25 cellular contexts compared by ENCODE assay signal in genomic region chr21:29601072-29601471, GRCh38.
"Had no signal": no experiment of that assay in that cellular context is flagged by ENCODE, and none has a peak within 500 bp of the region (broad histone marks: within the 10 kb centered on the region; RNA-seq: fewer than 3 reads in every experiment).

No MANE protein-coding gene starts in this region.

- DNase-seq: activated CD4-positive, alpha-beta memory T cell treated with anti-CD3 and anti-CD28 coated beads, Interleukin-2, amount 10 ng/mL, durations not matched to agents 7 days and 5 days; activated CD4-positive, alpha-beta T cell treated with anti-CD3 and anti-CD28 coated beads, Interleukin-2, amount 10 ng/mL, durations not matched to agents 7 days and 5 days; activated CD4-positive, CD25-positive, alpha-beta regulatory T cell; activated gamma-delta T cell; activated naive CD4-positive, alpha-beta T cell treated with anti-CD3 and anti-CD28 coated beads for 36 hours; activated naive CD8-positive, alpha-beta T cell treated with anti-CD3 and anti-CD28 coated beads for 36 hours; activated T-cell treated with anti-CD3 and anti-CD28 coated beads for 4 hours; activated T-cell treated with anti-CD3 and anti-CD28 coated beads, Interleukin-2, amount 50 U/mL, for 48 hours; brain microvascular endothelial cell; cerebellar nuclear complex; NCI-H1092; NCI-H1417 treated with DMSO at 0.1 percent for 48 hours; NCI-H187; NCI-H2081; NCI-H2171; NCI-H2227 treated with DMSO at 0.1 percent for 48 hours; NCI-H510A; NCI-H526 treated with DMSO at 0.1 percent for 48 hours; PC-9; SK-N-SH; T-helper 1 cell had no signal

- H3K9me3 ChIP-seq: SK-N-SH had no signal

- H3K27me3 ChIP-seq: brain microvascular endothelial cell, cardiac muscle cell had no signal

- H3K27ac ChIP-seq: brain microvascular endothelial cell, cardiac muscle cell, KMS-11, PC-9, VCaP had no signal

- H3K36me3 ChIP-seq: brain microvascular endothelial cell, cardiac muscle cell had no signal

- H3K4me3 ChIP-seq: cardiac muscle cell, PC-9 had no signal

- ATAC-seq: activated T-helper 17 cell treated with anti-CD3 and anti-CD28 coated beads, Interleukin-2, amount 50 U/mL, for 72 hours had no signal

- H3K4me2 ChIP-seq: KMS-11, PC-9, SK-N-SH had no signal

- H2AFZ ChIP-seq: PC-9 had no signal

- H3K9ac ChIP-seq: KMS-11, SK-N-SH had no signal
